In the genomic region with DNA sequence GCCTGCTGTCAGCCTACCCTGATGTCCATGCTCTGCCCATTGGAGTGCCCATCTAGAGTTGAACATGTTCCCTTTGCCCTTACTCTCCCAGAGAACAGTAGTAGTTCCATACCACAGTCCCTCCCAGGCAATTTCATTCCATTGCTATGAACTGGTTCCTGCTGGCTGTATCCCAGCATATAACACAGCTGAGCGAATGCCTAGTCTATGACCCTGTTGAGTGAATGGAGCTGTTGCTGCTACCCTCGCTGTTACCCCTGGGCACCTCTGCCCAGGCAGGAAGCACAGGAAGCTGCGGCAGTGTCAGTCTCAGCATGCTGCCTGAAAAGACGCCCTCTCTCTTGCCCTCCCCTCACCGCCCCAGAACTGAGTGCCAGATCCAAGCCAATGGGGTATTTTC, we compare ENCODE assay signal across 20 cellular contexts.
A peak's percentile ranks its signal among the peaks of the same experiment; 100 is the strongest.
DNase-seq lines count a peak whose midpoint lies in the region; ATAC-seq and TF ChIP-seq lines count a peak whose summit lies in the region.
"Had no signal": no experiment of that assay in that cellular context is flagged by ENCODE, and none has a peak within 500 bp of the region (broad histone marks: within the 10 kb centered on the region; RNA-seq: fewer than 3 reads in every experiment).

No MANE protein-coding gene starts in this region.

- no peak overlapping the region for H3K4me3 ChIP-seq in astrocyte of the cerebellum (ENCODE audit: low read depth, low read length)
- H3K4me3 ChIP-seq: K562 had no signal

- no peak for ATAC-seq in HG02840 (IDR thresholded peaks at IDR 0.05; ENCODE audit: low FRiP score, unreplicated experiment)
- ATAC-seq: K562, T-cell had no signal

- DNase-seq in AG20443 (ENCODE audit: low spot score) (peak; percentile 41), HT1080 (ENCODE audit: low read depth) (peak; percentile 47), astrocyte of the cerebellum (ENCODE audit: low read depth) (peak; percentile 26), iris pigment epithelial cell (ENCODE audit: low read depth) (peak; percentile 14), D341Med (ENCODE audit: low spot score) (no peak), NCI-H2227 (lab: John Stamatoyannopoulos, UW; ENCODE audit: unreplicated experiment) (no peak), NCI-H1048 (lab: John Stamatoyannopoulos, UW) (no peak)
- DNase-seq: BE2C; CD4-positive, alpha-beta T cell; DMS79 treated with DMSO at 0.1 percent for 48 hours; GDM1; GOT3; HFFc6; NCI-H1436 treated with DMSO at 0.1 percent for 48 hours; NCI-H2081; NCI-H524; SK-N-SH; T-cell had no signal

- in situ Hi-C loops in astrocyte of the cerebellum (cut with HindIII; ENCODE audit: low sequenced_read_pairs), result no loop called here

- TF ChIP-seq CTCF in astrocyte of the cerebellum (IDR thresholded peaks at IDR 0.05; ENCODE audit: low read depth, low read length, missing control alignments), result no peak

Comparison
In these comparisons a context has a peak if more than half of its experiments do, and no peak if none do; other contexts are left out.
1. DNase-seq: peak in AG20443 (single experiment), HT1080 (single experiment), astrocyte of the cerebellum (single experiment) and iris pigment epithelial cell (single experiment); none in D341Med (single experiment), NCI-H2227 (single experiment) and NCI-H1048 (single experiment).